Comparison of ENCODE assay signal across 8 cellular contexts in genomic region chr11:72782081-72782920, GRCh38. TPM values are rescaled to one million over a fixed set of nuclear protein-coding genes. Genes with fewer than 3 reads are reported as not detected.
DNase-seq lines count a peak whose midpoint lies in the region; ATAC-seq and TF ChIP-seq lines count a peak whose summit lies in the region.

No MANE protein-coding gene starts in this region.

- H3K9me3 ChIP-seq in iPS-18a (ENCODE audit: control insufficient read depth, low read depth, low read length), result no peaks in the 10 kb centered on the region

- no peak for TF ChIP-seq CTCF in Calu3 (IDR thresholded peaks at IDR 0.05; ENCODE audit: unreplicated experiment)
- no peak for TF ChIP-seq CTCF in WI38 (IDR thresholded peaks at IDR 0.05; ENCODE audit: low read depth, low read length)

- peak overlapping the region; percentile 56 for H3K27ac Mint-ChIP-seq in Calu3 (ENCODE audit: unreplicated experiment)
- H3K27ac Mint-ChIP-seq in stimulated activated naive B cell treated with anti-CD40 and anti-IgM and Interleukin-4, amounts not matched to agents 10 μg/mL and 1 μg/mL and 100 μg/mL, for 72 hours, result peak overlapping the region; percentile 80

- peaks cover 10% of the 10 kb centered on the region for H3K4me1 ChIP-seq in iPS-18a (ENCODE audit: control insufficient read depth, low read depth, low read length)

- H3K36me3 Mint-ChIP-seq in Calu3 (ENCODE audit: insufficient read depth, unreplicated experiment), result peaks cover 33% of the 10 kb centered on the region
- peaks cover 2% of the 10 kb centered on the region in 2 donors for H3K36me3 Mint-ChIP-seq in stimulated activated naive B cell treated with anti-CD40 and anti-IgM and Interleukin-4, amounts not matched to agents 10 μg/mL and 1 μg/mL and 100 μg/mL, for 72 hours

- H3K4me3 ChIP-seq in WI38 (ENCODE audit: low read depth, low read length) (peak overlapping the region; percentile 36), iPS-18a (ENCODE audit: low read length) (peak overlapping the region; percentile 53)

- CTCF ChIA-PET in Calu3 (lab: Charles Lee), result interaction anchor here (0.6 to 3.5 kb wide), 4 partner anchors 11 to 59 kb away, joined by 3 to 15 read pairs (median 4); partner anchors contain the start of gene STARD10

- peak; percentile 28 for ATAC-seq in HG03432 (IDR thresholded peaks at IDR 0.05; ENCODE audit: unreplicated experiment)
- ATAC-seq in stimulated activated naive B cell treated with anti-CD40 and anti-IgM and Interleukin-4, amounts not matched to agents 10 μg/mL and 1 μg/mL and 100 μg/mL, for 72 hours (replicated peaks), result peak; percentile 36 to 37
- no peak for ATAC-seq in HG02840 (IDR thresholded peaks at IDR 0.05; ENCODE audit: low FRiP score, unreplicated experiment)
- no peak for ATAC-seq in HG03097 (IDR thresholded peaks at IDR 0.05; ENCODE audit: low FRiP score, unreplicated experiment)

- peak; percentile 26 for DNase-seq in Calu3
- no peak for DNase-seq in stimulated activated naive B cell treated with anti-CD40 and anti-IgM and Interleukin-4, amounts not matched to agents 10 μg/mL and 1 μg/mL and 100 μg/mL, for 72 hours
- DNase-seq in GDM1 (lab: John Stamatoyannopoulos, UW), result no peak

- H3K27ac ChIP-seq in iPS-18a (ENCODE audit: low read length), result no peak overlapping the region

- H3K4me1 Mint-ChIP-seq in Calu3 (ENCODE audit: low read depth, unreplicated experiment), result peaks cover 30% of the 10 kb centered on the region
- peaks cover 27 to 56% of the 10 kb centered on the region in 2 donors for H3K4me1 Mint-ChIP-seq in stimulated activated naive B cell treated with anti-CD40 and anti-IgM and Interleukin-4, amounts not matched to agents 10 μg/mL and 1 μg/mL and 100 μg/mL, for 72 hours

- H3K27me3 ChIP-seq in iPS-18a (ENCODE audit: control insufficient read depth, insufficient read depth, low read length), result peaks cover 20% of the 10 kb centered on the region

- H3K27me3 Mint-ChIP-seq in Calu3 (ENCODE audit: unreplicated experiment), result no peaks in the 10 kb centered on the region
- H3K27me3 Mint-ChIP-seq in stimulated activated naive B cell treated with anti-CD40 and anti-IgM and Interleukin-4, amounts not matched to agents 10 μg/mL and 1 μg/mL and 100 μg/mL, for 72 hours, result peaks cover 0 to 6% of the 10 kb centered on the region in 2 donors

- H3K4me3 Mint-ChIP-seq in Calu3 (ENCODE audit: low read depth, unreplicated experiment), result peak overlapping the region; percentile 82
- peak overlapping the region; percentile 77 to 79 for H3K4me3 Mint-ChIP-seq in stimulated activated naive B cell treated with anti-CD40 and anti-IgM and Interleukin-4, amounts not matched to agents 10 μg/mL and 1 μg/mL and 100 μg/mL, for 72 hours

- H3K9me3 Mint-ChIP-seq in Calu3 (ENCODE audit: low read depth, unreplicated experiment), result no peaks in the 10 kb centered on the region
- no peaks in the 10 kb centered on the region for H3K9me3 Mint-ChIP-seq in stimulated activated naive B cell treated with anti-CD40 and anti-IgM and Interleukin-4, amounts not matched to agents 10 μg/mL and 1 μg/mL and 100 μg/mL, for 72 hours

- intact Hi-C loops in Calu3 (cut with micrococcal nuclease; ENCODE audit: unreplicated experiment), result no loop called here

- H3K9ac ChIP-seq in iPS-18a (ENCODE audit: low read length), result no peak overlapping the region

- H3K36me3 ChIP-seq in iPS-18a (ENCODE audit: control insufficient read depth, low read depth, low read length), result no peaks in the 10 kb centered on the region

- TSS peak; percentile 65 for BruUV-seq in Calu3 (replicated peaks; lab: Mats Ljungman, UMichigan)

RNA-seq across cellular contexts. Expression of gene STARD10, which starts 11.5 kb away (rescaled TPM):
- total RNA-seq in Calu3 (2022), result 55.1 and 68.9 TPM in 2 replicates

RNA-seq across cellular contexts. Expression of gene ARAP1, which starts 30.1 kb away (rescaled TPM):
- 53.0 and 61.3 TPM in 2 replicates for total RNA-seq in Calu3 (2022)

RNA-seq across cellular contexts. Expression of gene ATG16L2, which starts 31.9 kb away (rescaled TPM):
- total RNA-seq in Calu3 (2022), result 28.7 and 29.1 TPM in 2 replicates

Comparison
In these comparisons a context has a peak if more than half of its experiments do, and no peak if none do; other contexts are left out.
1. ATAC-seq: peak in HG03432 (single experiment) and stimulated activated naive B cell treated with anti-CD40 and anti-IgM and Interleukin-4, amounts not matched to agents 10 μg/mL and 1 μg/mL and 100 μg/mL, for 72 hours (2 of 2); none in HG02840 (single experiment) and HG03097 (single experiment).